19 cellular contexts compared by ENCODE assay signal in the genomic region with DNA sequence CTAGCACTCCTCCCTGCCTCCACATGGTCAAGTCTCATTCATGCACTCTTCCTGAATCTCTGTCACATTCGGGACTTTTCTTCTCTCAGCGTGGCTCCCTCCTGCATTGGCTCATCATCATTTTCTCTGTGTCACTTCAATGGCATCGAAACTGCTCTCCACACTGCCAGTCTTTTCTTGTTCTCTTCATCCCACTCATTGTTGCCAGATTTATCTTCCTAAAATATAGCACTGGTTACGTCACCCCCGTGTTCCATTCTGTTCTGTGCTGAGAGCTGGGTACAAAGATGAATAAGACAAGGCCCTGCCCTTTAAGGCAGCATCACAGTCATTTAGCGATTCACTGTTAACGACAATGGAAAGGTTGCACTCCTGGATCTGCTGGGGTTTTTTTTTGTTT.
DNase-seq lines count a peak whose midpoint lies in the region; ATAC-seq and TF ChIP-seq lines count a peak whose summit lies in the region.
"Had no signal": no experiment of that assay in that cellular context is flagged by ENCODE, and none has a peak within 500 bp of the region (broad histone marks: within the 10 kb centered on the region; RNA-seq: fewer than 3 reads in every experiment).

No MANE protein-coding gene starts in this region.

- no peaks in the 10 kb centered on the region for H3K9me3 ChIP-seq in uterus

- H3K27ac ChIP-seq in dorsolateral prefrontal cortex (peak overlapping the region in 23 of 59 donors; percentile 4 to 70 (median 37)), uterus (peak overlapping the region; percentile 42 to 54)
- H3K27ac ChIP-seq: GM23248, PC-9 had no signal

- no peaks in the 10 kb centered on the region for H3K27me3 Mint-ChIP-seq in nephron progenitor cell (ENCODE audit: low read depth, poor library complexity)

- no peaks in the 10 kb centered on the region for H3K36me3 Mint-ChIP-seq in nephron progenitor cell (ENCODE audit: low read depth)

- H3K9me3 Mint-ChIP-seq in nephron progenitor cell = no peaks in the 10 kb centered on the region

- peak overlapping the region; percentile 19 for H3K27ac Mint-ChIP-seq in nephron progenitor cell

- intact Hi-C loops in Right ventricle myocardium superior (cut with DNase I) (no loop called here), cardiac septum (cut with DNase I) (loop anchor here (10.0 kb wide), 1 partner anchor 46 kb away; no protein-coding TSS in a partner anchor), dorsolateral prefrontal cortex (cut with DNase I) (no loop called here), uterus (cut with DNase I; ENCODE audit: low total_unique reads) (no loop called here)

- H3K4me1 ChIP-seq in uterus = peaks cover 2 to 4% of the 10 kb centered on the region in 2 donors

- peak; percentile 83 for ATAC-seq in Right ventricle myocardium superior (ENCODE audit: poor library complexity)
- ATAC-seq in HG03039 (IDR thresholded peaks at IDR 0.05; ENCODE audit: unreplicated experiment) = no peak
- no peak for ATAC-seq in HG02973 (IDR thresholded peaks at IDR 0.05; ENCODE audit: unreplicated experiment)
- ATAC-seq: GM12878 had no signal

- no peaks in the 10 kb centered on the region for H3K36me3 ChIP-seq in uterus

- no peak overlapping the region for H3K4me3 ChIP-seq in dorsolateral prefrontal cortex
- H3K4me3 ChIP-seq in uterus = no peak overlapping the region
- H3K4me3 ChIP-seq: GM12878, GM23248, PC-9 had no signal

- no peak for TF ChIP-seq CTCF in dorsolateral prefrontal cortex (IDR thresholded peaks at IDR 0.05 in 54 of 56, conservative IDR thresholded peaks at IDR 0.05 in 2 of 56; ENCODE audit: low read depth in 1 of 56, partially characterized antibody in 56 of 56)
- TF ChIP-seq CTCF in nephron progenitor cell (IDR thresholded peaks at IDR 0.05) = no peak
- no peak for TF ChIP-seq CTCF in uterus (IDR thresholded peaks at IDR 0.05)

- H3K27me3 ChIP-seq in dorsolateral prefrontal cortex (no peaks in the 10 kb centered on the region), uterus (no peaks in the 10 kb centered on the region)

- DNase-seq in Right ventricle myocardium superior (no peak), cardiac septum (ENCODE audit: low spot score) (no peak), dorsolateral prefrontal cortex (peak in 6 of 10 donors; percentile 10 to 73 (median 54)), nephron progenitor cell (no peak), uterus (peak in 1 of 2 donors; percentile 42), NCI-H1048 (lab: John Stamatoyannopoulos, UW) (no peak)
- DNase-seq: DND-41, GDM1, GM23248, HCEC 1CT, KG1, NCI-H1092, NCI-H146, NCI-H2081, NCI-H510A treated with DMSO at 0.1 percent for 48 hours, PC-9 had no signal

- peaks cover 17% of the 10 kb centered on the region for H3K4me1 Mint-ChIP-seq in nephron progenitor cell

- TF ChIP-seq POLR2A in uterus (IDR thresholded peaks at IDR 0.05) = no peak

- no peak overlapping the region for H3K4me3 Mint-ChIP-seq in nephron progenitor cell

Comparison
In these comparisons a context has a peak if more than half of its experiments do, and no peak if none do; other contexts are left out.
1. DNase-seq: peak in dorsolateral prefrontal cortex (6 of 10); none in Right ventricle myocardium superior (single experiment), cardiac septum (single experiment), nephron progenitor cell (single experiment) and NCI-H1048 (single experiment).